ENCODE assay signal across 9 cellular contexts in the genomic region with DNA sequence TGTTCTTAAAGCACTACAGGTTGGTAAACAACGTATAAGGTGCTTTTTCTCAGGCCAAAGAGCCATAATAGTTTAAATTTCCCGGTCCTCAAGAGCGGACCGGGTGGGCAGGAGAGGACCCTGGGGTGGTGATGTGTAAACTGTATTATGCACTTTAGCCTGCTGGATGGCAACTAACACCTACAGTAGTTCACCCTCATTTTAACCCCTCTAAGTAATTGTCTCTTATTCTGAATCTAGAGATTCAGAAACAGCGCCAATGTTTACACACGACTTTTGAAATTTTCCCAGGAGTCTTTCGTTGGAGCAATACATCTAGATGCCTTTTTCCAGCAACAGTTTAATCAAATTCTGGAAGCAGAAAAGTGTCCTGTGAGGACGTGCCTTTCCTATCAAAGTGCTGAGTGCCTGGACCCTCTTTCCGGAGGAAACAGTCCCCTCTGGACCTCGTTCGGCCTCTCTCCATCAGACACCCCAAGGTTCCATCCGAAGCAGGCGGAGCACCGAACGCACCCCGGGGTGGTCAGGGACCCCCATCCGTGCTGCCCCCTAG.
DNase-seq lines count a peak whose midpoint lies in the region; ATAC-seq and TF ChIP-seq lines count a peak whose summit lies in the region.
"Had no signal": no experiment of that assay in that cellular context is flagged by ENCODE, and none has a peak within 500 bp of the region (broad histone marks: within the 10 kb centered on the region; RNA-seq: fewer than 3 reads in every experiment).

No MANE protein-coding gene starts in this region.

- H3K4me1 Mint-ChIP-seq in central memory CD8-positive, alpha-beta T cell: peaks cover 6% of the 10 kb centered on the region

- TF ChIP-seq CTCF in HL-60 (IDR thresholded peaks at IDR 0.05; ENCODE audit: insufficient read depth, low read length): no peak

- H3K36me3 ChIP-seq in ACC112 (ENCODE audit: insufficient read depth, low read length) (no peaks in the 10 kb centered on the region), muscle layer of colon (ENCODE audit: insufficient read depth, low read length) (no peaks in the 10 kb centered on the region)

- H3K9me3 Mint-ChIP-seq in central memory CD8-positive, alpha-beta T cell: no peaks in the 10 kb centered on the region

- H3K4me1 ChIP-seq in ACC112 (ENCODE audit: control insufficient read depth, insufficient read depth, low read length, unreplicated experiment) (peaks cover 3% of the 10 kb centered on the region), muscle layer of colon (ENCODE audit: insufficient read depth, low read length) (no peaks in the 10 kb centered on the region)

- H2AFZ ChIP-seq in ACC112 (ENCODE audit: low read length, unreplicated experiment): peak overlapping the region; percentile 72

- peak overlapping the region; percentile 58 for H3K4me3 Mint-ChIP-seq in central memory CD8-positive, alpha-beta T cell

- no peak for DNase-seq in HL-60 (ENCODE audit: low read depth in 1 of 2, low spot score in 1 of 2)
- DNase-seq in central memory CD8-positive, alpha-beta T cell (ENCODE audit: low spot score in 2 of 2): no peak
- no peak for DNase-seq in DMS 273 treated with DMSO at 0.1 percent for 48 hours (lab: John Stamatoyannopoulos, UW)
- DNase-seq in DMS 273 (lab: John Stamatoyannopoulos, UW; ENCODE audit: unreplicated experiment): no peak
- no peak for DNase-seq in retina
- no peak for DNase-seq in GDM1 (lab: John Stamatoyannopoulos, UW)
- DNase-seq: effector CD8-positive, alpha-beta T cell had no signal

- H3K36me3 Mint-ChIP-seq in central memory CD8-positive, alpha-beta T cell (ENCODE audit: insufficient read depth): peaks cover 2% of the 10 kb centered on the region

- peaks cover 54% of the 10 kb centered on the region for H3K27me3 ChIP-seq in ACC112 (ENCODE audit: insufficient read depth, low read length)
- H3K27me3 ChIP-seq in HL-60 (ENCODE audit: insufficient read depth, poor library complexity, severe bottlenecking): peaks cover 2% of the 10 kb centered on the region
- peaks cover 10 to 39% of the 10 kb centered on the region in 2 donors for H3K27me3 ChIP-seq in muscle layer of colon (ENCODE audit: control insufficient read depth in 1 of 2, insufficient read depth in 2 of 2, low read length in 2 of 2)

- peak overlapping the region; percentile 81 for H3K4me3 ChIP-seq in ACC112 (ENCODE audit: low read depth, low read length)
- peak overlapping the region; percentile 46 for H3K4me3 ChIP-seq in HL-60 (replicated peaks; ENCODE audit: insufficient read depth, low read length)
- H3K4me3 ChIP-seq in muscle layer of colon (ENCODE audit: low read depth in 1 of 2, low read length in 2 of 2): peak overlapping the region; percentile 39 to 67

- H3K9ac ChIP-seq in muscle layer of colon (ENCODE audit: low read length): no peak overlapping the region

- H3K27ac ChIP-seq in ACC112 (ENCODE audit: low read depth, low read length): no peak overlapping the region
- H3K27ac ChIP-seq in HL-60 (replicated peaks): no peak overlapping the region
- no peak overlapping the region for H3K27ac ChIP-seq in muscle layer of colon (ENCODE audit: low read depth, low read length)

- no peak for ATAC-seq in central memory CD8-positive, alpha-beta T cell (replicated peaks; ENCODE audit: extremely low read depth, poor library complexity, severe bottlenecking)

- no peak overlapping the region for H3K27ac Mint-ChIP-seq in central memory CD8-positive, alpha-beta T cell (ENCODE audit: low read depth)

- H3K9me3 ChIP-seq in muscle layer of colon (ENCODE audit: low read length): no peaks in the 10 kb centered on the region

- peaks cover 81% of the 10 kb centered on the region for H3K27me3 Mint-ChIP-seq in central memory CD8-positive, alpha-beta T cell

- H3K79me2 ChIP-seq in ACC112 (ENCODE audit: control insufficient read depth, insufficient read depth, low read length, unreplicated experiment): no peaks in the 10 kb centered on the region
